Comparison of ENCODE assay signal across 15 cellular contexts in genomic region chr10:33314788-33315561, GRCh38. TPM values are rescaled to one million over a fixed set of nuclear protein-coding genes. Genes with fewer than 3 reads are reported as not detected.
DNase-seq lines count a peak whose midpoint lies in the region; ATAC-seq, FAIRE-seq and TF ChIP-seq lines count a peak whose summit lies in the region.
"Had no signal": no experiment of that assay in that cellular context is flagged by ENCODE, and none has a peak within 500 bp of the region (broad histone marks: within the 10 kb centered on the region; RNA-seq: fewer than 3 reads in every experiment).

No MANE protein-coding gene starts in this region.

- WGBS in A549 (ENCODE audit: missing lambda C conversion rate), result 86% methylated on average over 5 of the region's 5 CpGs

- no peak for FAIRE-seq in A549 (lab: Jason Lieb, UNC)
- FAIRE-seq: endometrium had no signal

- no peak for TF ChIP-seq POLR2A in A549 (IDR thresholded peaks at IDR 0.05; ENCODE audit: low read length)

- TF ChIP-seq RAD21 in A549 (conservative IDR thresholded peaks at IDR 0.05 in 1 of 2, IDR thresholded peaks at IDR 0.05 in 1 of 2), result no peak

- H3K4me1 ChIP-seq in A549, result peaks cover 57% of the 10 kb centered on the region

- ATAC-seq in A549, result no peak
- ATAC-seq in HG03139 (IDR thresholded peaks at IDR 0.05; ENCODE audit: unreplicated experiment), result no peak

- POLR2A ChIA-PET in A549 (lab: Yijun Ruan, JAX), result no interaction called here

- H3K4me2 ChIP-seq in A549, result no peak overlapping the region
- H3K4me2 ChIP-seq: PC-9 had no signal

- TF ChIP-seq EP300 in A549 (IDR thresholded peaks at IDR 0.05), result no peak

- CTCF ChIA-PET in A549 (lab: Yijun Ruan, JAX), result no interaction called here

- DNase-seq in A549 (ENCODE audit: low read depth in 1 of 2, low spot score in 1 of 2), result no peak
- peak; percentile 65 for DNase-seq in H4 (ENCODE audit: low spot score)
- DNase-seq in RPMI8226, result peak; percentile 19
- DNase-seq in fibroblast of the aortic adventitia (ENCODE audit: low read depth), result peak; percentile 59
- DNase-seq in medulla oblongata (ENCODE audit: extremely low spot score), result no peak
- DNase-seq in amniotic stem cell (lab: John Stamatoyannopoulos, UW), result no peak
- no peak for DNase-seq in NCI-H526 treated with DMSO at 0.1 percent for 48 hours (lab: John Stamatoyannopoulos, UW)
- DNase-seq: activated CD4-positive, alpha-beta T cell treated with anti-CD3 and anti-CD28 coated beads, Interleukin-2, amount 50 U/mL, for 48 hours; activated effector memory CD4-positive, alpha-beta T cell treated with anti-CD3 and anti-CD28 coated beads, Interleukin-2, amount 50 U/mL, for 16 hours; GF-D8; PC-9; stimulated activated CD4-positive, alpha-beta T cell treated with anti-CD3 and anti-CD28 coated beads, Interleukin-4, amount 100 ng/mL, for 4 hours; stimulated activated naive CD4-positive, alpha-beta T cell had no signal

- H3K9me3 ChIP-seq in A549, result no peaks in the 10 kb centered on the region

- peak overlapping the region; percentile 40 to 62; a peak in 4 of 6 replicates for H3K27ac ChIP-seq in A549
- H3K27ac ChIP-seq: PC-9 had no signal

- H3K4me3 ChIP-seq in A549 (no peak overlapping the region), fibroblast of the aortic adventitia (ENCODE audit: low read depth, low read length) (no peak overlapping the region)
- H3K4me3 ChIP-seq: PC-9 had no signal

- TF ChIP-seq CTCF in A549 (IDR thresholded peaks at IDR 0.05) (no peak), fibroblast of the aortic adventitia (IDR thresholded peaks at IDR 0.05; ENCODE audit: insufficient read depth, low read length) (no peak)

TF ChIP-seq in A549, 52 proteins besides CTCF, POLR2A, EP300 and RAD21:
- TF ChIP-seq, protein P1, sequence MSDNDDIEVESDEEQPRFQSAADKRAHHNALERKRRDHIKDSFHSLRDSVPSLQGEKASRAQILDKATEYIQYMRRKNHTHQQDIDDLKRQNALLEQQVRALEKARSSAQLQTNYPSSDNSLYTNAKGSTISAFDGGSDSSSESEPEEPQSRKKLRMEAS (IDR thresholded peaks at IDR 0.05), result no peak
- no peak for TF ChIP-seq HOXB5 (CRISPR knock-in tag; IDR thresholded peaks at IDR 0.05)
- TF ChIP-seq NR3C1 (IDR thresholded peaks at IDR 0.05), result no peak
- no peak for TF ChIP-seq CHD4 (IDR thresholded peaks at IDR 0.05; ENCODE audit: borderline replicate concordance)
- no peak for TF ChIP-seq NFE2L2 (conservative IDR thresholded peaks at IDR 0.05; ENCODE audit: low read length)
- TF ChIP-seq E2F6 (IDR thresholded peaks at IDR 0.05; ENCODE audit: borderline replicate concordance, low read depth), result no peak
- TF ChIP-seq POLR2AphosphoS2 (conservative IDR thresholded peaks at IDR 0.05; ENCODE audit: low read length), result no peak
- TF ChIP-seq SMC3 (IDR thresholded peaks at IDR 0.05), result no peak
- no peak for TF ChIP-seq HDAC2 (IDR thresholded peaks at IDR 0.05)
- no peak for TF ChIP-seq ZFP36 (IDR thresholded peaks at IDR 0.05; ENCODE audit: borderline replicate concordance, partially characterized antibody)
- no peak for TF ChIP-seq CHD2 (IDR thresholded peaks at IDR 0.05; ENCODE audit: low read length, partially characterized antibody)
- TF ChIP-seq PHF8 (IDR thresholded peaks at IDR 0.05; ENCODE audit: borderline replicate concordance, low read depth), result no peak
- TF ChIP-seq ELK1 (IDR thresholded peaks at IDR 0.05; ENCODE audit: low read depth, low read length), result no peak
- TF ChIP-seq MAZ (IDR thresholded peaks at IDR 0.05; ENCODE audit: borderline replicate concordance, low read depth, low read length), result no peak
- TF ChIP-seq KDM5A (IDR thresholded peaks at IDR 0.05), result no peak
- no peak for TF ChIP-seq FOSL2 (IDR thresholded peaks at IDR 0.05)
- no peak for TF ChIP-seq FOSL2 (CRISPR knock-in tag; IDR thresholded peaks at IDR 0.05)
- TF ChIP-seq NPAS2 (CRISPR knock-in tag; IDR thresholded peaks at IDR 0.05; ENCODE audit: borderline replicate concordance), result no peak
- no peak for TF ChIP-seq MAFK (IDR thresholded peaks at IDR 0.05; ENCODE audit: partially characterized antibody)
- no peak for TF ChIP-seq USF2 (IDR thresholded peaks at IDR 0.05)

RNA-seq across cellular contexts. Expression of gene NRP1, which starts 19.5 kb away (rescaled TPM):
- polyA plus RNA-seq in A549 (2011; rRNA removed) (208 and 259 TPM in 2 replicates), A549 (2017; fragmentation: RNase III; extraction: RNeasy Plus Mini Kit Qiagen cat#74134 plus additional on column Dnase treatment) (115 to 147 TPM (median 121 TPM) in 3 replicates)
- polyA plus RNA-seq in A549 (2012; cell fraction: cytosol; rRNA removed), result 44.4 and 49.6 TPM in 2 replicates
- polyA plus RNA-seq in A549 (2012; cell fraction: nucleus; rRNA removed), result 76.6 and 106 TPM in 2 replicates
- 264 and 271 TPM in 2 replicates for polyA minus RNA-seq in A549 (2011; rRNA and poly(A)+ RNA removed)
- total RNA-seq in H4 (2014; rRNA removed; shearing (Covaris generic)), result 34.9 and 39.6 TPM in 2 replicates
- total RNA-seq in fibroblast of the aortic adventitia (ENCODE audit: low replicate concordance), result 174 and 455 TPM in 2 replicates

Comparison
In these comparisons a context has a peak if more than half of its experiments do, and no peak if none do; other contexts are left out.
1. DNase-seq: peak in H4 (single experiment), RPMI8226 (single experiment) and fibroblast of the aortic adventitia (single experiment); none in A549 (0 of 2), medulla oblongata (single experiment), amniotic stem cell (single experiment) and NCI-H526 treated with DMSO at 0.1 percent for 48 hours (single experiment).